In the genomic region with DNA sequence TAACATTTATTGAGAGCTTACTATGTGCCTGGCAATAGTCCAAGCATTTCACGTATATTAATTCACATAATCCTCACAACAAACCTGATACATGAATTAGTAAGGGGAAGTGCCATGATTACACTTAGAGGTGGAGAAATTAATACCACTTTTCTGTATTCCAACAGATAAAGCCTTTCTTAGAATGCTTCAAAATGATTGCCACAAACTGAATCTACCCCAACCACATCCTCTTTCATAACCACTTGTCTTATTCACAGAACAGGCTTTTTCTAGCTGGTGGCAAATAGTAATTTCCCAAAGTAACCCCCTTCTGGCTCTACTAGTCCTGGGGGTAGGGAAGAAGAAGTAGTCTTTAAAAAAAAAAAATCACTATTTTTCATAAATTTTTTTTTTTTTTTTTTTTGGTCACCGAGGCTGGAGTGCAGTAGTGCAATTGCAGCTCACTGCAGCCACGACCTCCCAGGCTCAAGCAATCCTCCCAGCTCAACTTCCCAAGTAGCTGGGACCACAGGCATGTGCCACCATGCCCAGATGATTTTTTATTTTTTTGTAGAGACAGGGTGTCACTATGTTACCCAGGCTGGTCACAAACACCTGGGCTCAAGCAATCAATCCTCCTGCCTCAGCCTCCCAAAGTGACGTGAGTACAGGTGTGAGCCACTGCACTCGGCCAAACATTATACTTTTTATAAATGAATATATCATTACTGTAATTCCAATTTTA, we compare ENCODE assay signal across 9 cellular contexts. TPM values are rescaled to one million over a fixed set of nuclear protein-coding genes. Genes with fewer than 3 reads are reported as not detected.
A peak's percentile ranks its signal among the peaks of the same experiment; 100 is the strongest.
DNase-seq lines count a peak whose midpoint lies in the region; ATAC-seq and TF ChIP-seq lines count a peak whose summit lies in the region.
"Had no signal": no experiment of that assay in that cellular context is flagged by ENCODE, and none has a peak within 500 bp of the region (broad histone marks: within the 10 kb centered on the region; RNA-seq: fewer than 3 reads in every experiment).

No MANE protein-coding gene starts in this region.

- H3K79me2 ChIP-seq in smooth muscle cell (ENCODE audit: low read depth), result no peaks in the 10 kb centered on the region

- no peaks in the 10 kb centered on the region for H3K27me3 ChIP-seq in effector memory CD4-positive, alpha-beta T cell (replicated peaks; ENCODE audit: control insufficient read depth, insufficient read depth, low read length, poor library complexity, severe bottlenecking)
- H3K27me3 ChIP-seq in smooth muscle cell (ENCODE audit: low read depth) (no peaks in the 10 kb centered on the region), brain microvascular endothelial cell (replicated peaks) (no peaks in the 10 kb centered on the region)

- no peaks in the 10 kb centered on the region for H4K20me1 ChIP-seq in smooth muscle cell (ENCODE audit: low read depth)

- 88% methylated on average over 5 of the region's 5 CpGs for WGBS in smooth muscle cell (ENCODE audit: low lambda C conversion rate)

- no peaks in the 10 kb centered on the region for H3K9me3 ChIP-seq in effector memory CD4-positive, alpha-beta T cell (ENCODE audit: control insufficient read depth, low read length)
- no peaks in the 10 kb centered on the region for H3K9me3 ChIP-seq in smooth muscle cell (replicated peaks; ENCODE audit: low read depth)

- in situ Hi-C loops in brain microvascular endothelial cell (cut with HindIII; ENCODE audit: low pct_ligation_motif_present, low sequenced_read_pairs), result no loop called here

- H3F3A ChIP-seq in smooth muscle cell (ENCODE audit: low read depth), result peaks cover 6% of the 10 kb centered on the region

- DNase-seq in GF-D8 (lab: John Stamatoyannopoulos, UW) (peak; percentile 97), HuH-7.5 (ENCODE audit: low spot score) (no peak), omental fat pad (ENCODE audit: low spot score) (no peak), smooth muscle cell (lab: John Stamatoyannopoulos, UW; ENCODE audit: unreplicated experiment) (no peak), brain microvascular endothelial cell (no peak)
- DNase-seq in effector memory CD4-positive, alpha-beta T cell, result no peak

- TF ChIP-seq CTCF in omental fat pad (IDR thresholded peaks at IDR 0.05) (no peak), smooth muscle cell (IDR thresholded peaks at IDR 0.05; ENCODE audit: borderline replicate concordance, insufficient read depth, poor library complexity, severe bottlenecking) (no peak), brain microvascular endothelial cell (IDR thresholded peaks at IDR 0.05; ENCODE audit: low read depth, low read length, missing control alignments) (no peak)

- ATAC-seq in GM21423 (IDR thresholded peaks at IDR 0.05; ENCODE audit: unreplicated experiment) (peak; percentile 68), HG03558 (IDR thresholded peaks at IDR 0.05; ENCODE audit: extremely low read depth, unreplicated experiment) (peak; percentile 48), omental fat pad (ENCODE audit: low FRiP score) (no peak)
- ATAC-seq: HCT116 had no signal

- H3K4me3 ChIP-seq in effector memory CD4-positive, alpha-beta T cell (ENCODE audit: insufficient read depth, low read depth, low read length, poor library complexity, severe bottlenecking), result peak overlapping the region; percentile 19
- H3K4me3 ChIP-seq in smooth muscle cell (no peak overlapping the region), brain microvascular endothelial cell (ENCODE audit: low read depth, low read length) (no peak overlapping the region)

- peaks cover 17% of the 10 kb centered on the region for H3K4me1 ChIP-seq in effector memory CD4-positive, alpha-beta T cell (ENCODE audit: control insufficient read depth, insufficient read depth, low read length, poor library complexity, severe bottlenecking)
- H3K4me1 ChIP-seq in smooth muscle cell (ENCODE audit: low read depth), result peaks cover 10% of the 10 kb centered on the region

- H3K27ac ChIP-seq in effector memory CD4-positive, alpha-beta T cell (ENCODE audit: insufficient read depth, low read length, poor library complexity, severe bottlenecking), result no peak overlapping the region
- H3K27ac ChIP-seq in smooth muscle cell (ENCODE audit: low read depth), result no peak overlapping the region
- H3K27ac ChIP-seq in brain microvascular endothelial cell, result no peak overlapping the region

- H3K4me2 ChIP-seq in smooth muscle cell, result no peak overlapping the region

- no peaks in the 10 kb centered on the region for H3K36me3 ChIP-seq in effector memory CD4-positive, alpha-beta T cell (ENCODE audit: control insufficient read depth, insufficient read depth, low read length)
- H3K36me3 ChIP-seq in smooth muscle cell (ENCODE audit: low read depth) (no peaks in the 10 kb centered on the region), brain microvascular endothelial cell (replicated peaks) (no peaks in the 10 kb centered on the region)

- no peak overlapping the region for H2AFZ ChIP-seq in smooth muscle cell (ENCODE audit: low read depth)

- H3K9ac ChIP-seq in smooth muscle cell (ENCODE audit: low read depth), result no peak overlapping the region

RNA-seq across cellular contexts. Expression of gene ARID2, which starts 59.0 kb away (rescaled TPM):
- total RNA-seq in omental fat pad (10 to 100 TPM; 18.5 to 40.7 (median 27.3) TPM), smooth muscle cell (36.2 and 37.2 TPM in 2 replicates)
- 8.2 and 9.9 TPM in 2 replicates for polyA plus RNA-seq in smooth muscle cell
